In the genomic region with DNA sequence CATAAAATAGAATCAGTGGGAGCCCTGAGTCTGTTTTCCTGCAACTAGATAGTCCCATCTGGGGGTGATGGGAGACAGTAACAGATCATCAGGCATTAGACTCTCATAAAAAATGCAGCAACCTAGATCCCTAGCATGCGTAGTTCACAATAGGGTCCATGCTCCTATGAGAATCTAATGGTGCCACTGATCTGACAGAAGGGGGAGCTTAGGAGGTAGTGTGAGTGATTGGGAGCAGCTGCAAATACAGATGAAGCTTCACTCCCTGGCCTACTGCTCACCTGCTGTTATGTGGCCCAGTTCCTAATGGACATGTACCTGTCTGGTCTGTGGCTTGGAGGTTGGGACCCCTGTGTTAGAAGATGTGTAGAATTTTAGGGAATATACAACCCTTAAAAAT, we compare ENCODE assay signal across 13 cellular contexts.
DNase-seq lines count a peak whose midpoint lies in the region; ATAC-seq and TF ChIP-seq lines count a peak whose summit lies in the region.
"Had no signal": no experiment of that assay in that cellular context is flagged by ENCODE, and none has a peak within 500 bp of the region (broad histone marks: within the 10 kb centered on the region; RNA-seq: fewer than 3 reads in every experiment).

No MANE protein-coding gene starts in this region.

- no peaks in the 10 kb centered on the region for H3K4me1 Mint-ChIP-seq in neural progenitor cell
- H3K4me1 Mint-ChIP-seq: activated naive CD8-positive, alpha-beta T cell treated with anti-CD3 and anti-CD28 coated beads, Interleukin-2, amount 10 ng/mL, durations not matched to agents 7 days and 5 days; naive B cell had no signal

- no peaks in the 10 kb centered on the region for H3F3A ChIP-seq in neural progenitor cell (ENCODE audit: low read depth)

- no peak overlapping the region for H3K4me2 ChIP-seq in neural progenitor cell

- H3K27ac ChIP-seq in neural progenitor cell: no peak overlapping the region
- H3K27ac ChIP-seq in brain microvascular endothelial cell: no peak overlapping the region
- H3K27ac ChIP-seq: heart left ventricle, skin epidermis had no signal

- H3K27ac Mint-ChIP-seq in neural progenitor cell: no peak overlapping the region
- H3K27ac Mint-ChIP-seq: activated CD8-positive, alpha-beta T cell treated with anti-CD3 and anti-CD28 coated beads, Interleukin-2, amount 10 ng/mL, durations not matched to agents 7 days and 5 days; activated naive CD8-positive, alpha-beta T cell treated with anti-CD3 and anti-CD28 coated beads, Interleukin-2, amount 10 ng/mL, durations not matched to agents 7 days and 5 days; naive B cell had no signal

- no peaks in the 10 kb centered on the region for H4K20me1 ChIP-seq in neural progenitor cell (ENCODE audit: low read depth)

- no peak overlapping the region for H3K4me3 Mint-ChIP-seq in neural progenitor cell
- H3K4me3 Mint-ChIP-seq: activated CD8-positive, alpha-beta T cell treated with anti-CD3 and anti-CD28 coated beads, Interleukin-2, amount 10 ng/mL, durations not matched to agents 7 days and 5 days; activated naive CD8-positive, alpha-beta T cell treated with anti-CD3 and anti-CD28 coated beads, Interleukin-2, amount 10 ng/mL, durations not matched to agents 7 days and 5 days; naive B cell had no signal

- H3K9me3 Mint-ChIP-seq in neural progenitor cell: no peaks in the 10 kb centered on the region

- H3K79me2 ChIP-seq in neural progenitor cell (ENCODE audit: low read depth): no peaks in the 10 kb centered on the region

- H2AFZ ChIP-seq in neural progenitor cell (replicated peaks): no peak overlapping the region

- H3K4me1 ChIP-seq in neural progenitor cell: no peaks in the 10 kb centered on the region
- H3K4me1 ChIP-seq: heart left ventricle had no signal

- peak; percentile 63 for TF ChIP-seq CTCF in LNCaP clone FGC (IDR thresholded peaks at IDR 0.05; ENCODE audit: control insufficient read depth, extremely low read depth, insufficient read depth)
- TF ChIP-seq CTCF in neural progenitor cell (IDR thresholded peaks at IDR 0.05): peak; percentile 38
- TF ChIP-seq CTCF in brain microvascular endothelial cell (IDR thresholded peaks at IDR 0.05; ENCODE audit: low read depth, low read length, missing control alignments): no peak

- ATAC-seq in HG02981 (IDR thresholded peaks at IDR 0.05; ENCODE audit: unreplicated experiment) (no peak), GM18517 (IDR thresholded peaks at IDR 0.05; ENCODE audit: unreplicated experiment) (no peak)
- ATAC-seq: activated CD8-positive, alpha-beta T cell treated with anti-CD3 and anti-CD28 coated beads, Interleukin-2, amount 10 ng/mL, durations not matched to agents 7 days and 5 days had no signal

- no peaks in the 10 kb centered on the region for H3K9me3 ChIP-seq in neural progenitor cell (ENCODE audit: low read depth)
- H3K9me3 ChIP-seq: heart left ventricle had no signal

- no peaks in the 10 kb centered on the region for H3K27me3 ChIP-seq in neural progenitor cell
- H3K27me3 ChIP-seq in brain microvascular endothelial cell (replicated peaks): no peaks in the 10 kb centered on the region
- H3K27me3 ChIP-seq: heart left ventricle had no signal

- H3K36me3 Mint-ChIP-seq in neural progenitor cell: no peaks in the 10 kb centered on the region
- H3K36me3 Mint-ChIP-seq: activated naive CD8-positive, alpha-beta T cell treated with anti-CD3 and anti-CD28 coated beads, Interleukin-2, amount 10 ng/mL, durations not matched to agents 7 days and 5 days; naive B cell had no signal

- no peaks in the 10 kb centered on the region for H3K27me3 Mint-ChIP-seq in neural progenitor cell (ENCODE audit: insufficient read depth, low read depth)
- H3K27me3 Mint-ChIP-seq: activated naive CD8-positive, alpha-beta T cell treated with anti-CD3 and anti-CD28 coated beads, Interleukin-2, amount 10 ng/mL, durations not matched to agents 7 days and 5 days; naive B cell had no signal

- H3K9ac ChIP-seq in neural progenitor cell: no peak overlapping the region

- H3K36me3 ChIP-seq in neural progenitor cell: no peaks in the 10 kb centered on the region
- H3K36me3 ChIP-seq in brain microvascular endothelial cell (replicated peaks): no peaks in the 10 kb centered on the region
- H3K36me3 ChIP-seq: heart left ventricle had no signal

- H3K4me3 ChIP-seq in LNCaP clone FGC (ENCODE audit: low read depth, low read length) (no peak overlapping the region), neural progenitor cell (no peak overlapping the region), brain microvascular endothelial cell (ENCODE audit: low read depth, low read length) (no peak overlapping the region)
- H3K4me3 ChIP-seq: heart left ventricle, skin epidermis had no signal

- DNase-seq in NCI-H2171 treated with DMSO at 0.1 percent for 48 hours (lab: John Stamatoyannopoulos, UW): peak; percentile 17
- DNase-seq in NCI-H2171 (lab: John Stamatoyannopoulos, UW): no peak
- DNase-seq in LNCaP clone FGC (ENCODE audit: low read depth): peak; percentile 14
- peak; percentile 2 for DNase-seq in astrocyte of the hippocampus (ENCODE audit: low read depth, low spot score)
- DNase-seq in neural progenitor cell (ENCODE audit: low spot score): peak; percentile 29
- no peak for DNase-seq in brain microvascular endothelial cell
- DNase-seq: activated CD8-positive, alpha-beta T cell treated with anti-CD3 and anti-CD28 coated beads, Interleukin-2, amount 10 ng/mL, durations not matched to agents 7 days and 5 days; activated naive CD8-positive, alpha-beta T cell treated with anti-CD3 and anti-CD28 coated beads, Interleukin-2, amount 10 ng/mL, durations not matched to agents 7 days and 5 days; heart left ventricle; naive B cell had no signal

- in situ Hi-C loops in brain microvascular endothelial cell (cut with HindIII; ENCODE audit: low pct_ligation_motif_present, low sequenced_read_pairs): no loop called here

Comparison
In these comparisons a context has a peak if more than half of its experiments do, and no peak if none do; other contexts are left out.
1. DNase-seq: peak in NCI-H2171 treated with DMSO at 0.1 percent for 48 hours (single experiment), LNCaP clone FGC (single experiment), astrocyte of the hippocampus (single experiment) and neural progenitor cell (single experiment); none in NCI-H2171 (single experiment) and brain microvascular endothelial cell (single experiment).